In genomic region chr3:188184649-188185048, GRCh38 we compare ENCODE assay signal across 23 cellular contexts. TPM values are rescaled to one million over a fixed set of nuclear protein-coding genes. Genes with fewer than 3 reads are reported as not detected.
DNase-seq lines count a peak whose midpoint lies in the region; ATAC-seq and TF ChIP-seq lines count a peak whose summit lies in the region.
"Had no signal": no experiment of that assay in that cellular context is flagged by ENCODE, and none has a peak within 500 bp of the region (broad histone marks: within the 10 kb centered on the region; RNA-seq: fewer than 3 reads in every experiment).

No MANE protein-coding gene starts in this region.

- H3K9me3 ChIP-seq in heart right ventricle = no peaks in the 10 kb centered on the region
- H3K9me3 ChIP-seq in esophagus muscularis mucosa = no peaks in the 10 kb centered on the region
- H3K9me3 ChIP-seq in uterus = no peaks in the 10 kb centered on the region
- H3K9me3 ChIP-seq: A549, MG63, upper lobe of left lung had no signal

- H3K27me3 Mint-ChIP-seq in osteocyte (ENCODE audit: unreplicated experiment) = no peaks in the 10 kb centered on the region
- H3K27me3 Mint-ChIP-seq: IgD-negative memory B cell; stimulated activated memory B cell treated with anti-CD40 and anti-IgM and Interleukin-4, amounts not matched to agents 10 μg/mL and 1 μg/mL and 100 μg/mL, for 72 hours had no signal

- H3K36me3 Mint-ChIP-seq in osteocyte (ENCODE audit: unreplicated experiment) = peaks cover 3% of the 10 kb centered on the region

- intact Hi-C loops in heart right ventricle (cut with DNase I) (loop anchor here in 1 of 10 donors (2.0 kb wide), 1 partner anchor 74 kb away; no protein-coding TSS in a partner anchor), cardiac septum (cut with DNase I) (no loop called here), esophagus muscularis mucosa (cut with DNase I) (no loop called here), uterus (cut with DNase I; ENCODE audit: low total_unique reads) (no loop called here)

- WGBS in heart right ventricle, 2 donors = 61 to 86% methylated on average over 3 of the region's 3 CpGs
- 80% methylated on average over 3 of the region's 3 CpGs for WGBS in esophagus muscularis mucosa

- H3K4me1 Mint-ChIP-seq in osteocyte (ENCODE audit: unreplicated experiment) = peaks cover 51% of the 10 kb centered on the region

- H3K4me3 ChIP-seq in heart right ventricle (no peak overlapping the region), esophagus muscularis mucosa (no peak overlapping the region), uterus (no peak overlapping the region)
- H3K4me3 ChIP-seq: A549, MG63, upper lobe of left lung had no signal

- no peaks in the 10 kb centered on the region for H3K9me3 Mint-ChIP-seq in osteocyte (ENCODE audit: unreplicated experiment)
- H3K9me3 Mint-ChIP-seq: IgD-negative memory B cell; stimulated activated memory B cell treated with anti-CD40 and anti-IgM and Interleukin-4, amounts not matched to agents 10 μg/mL and 1 μg/mL and 100 μg/mL, for 72 hours had no signal

- H3K36me3 ChIP-seq in heart right ventricle (peaks cover 0 to 24% (median 0%) of the 10 kb centered on the region in 9 donors), esophagus muscularis mucosa (no peaks in the 10 kb centered on the region), uterus (no peaks in the 10 kb centered on the region)
- H3K36me3 ChIP-seq: upper lobe of left lung, WERI-Rb-1 had no signal

- peak in 1 of 8 donors; percentile 15 for ATAC-seq in heart right ventricle
- no peak for ATAC-seq in HG03442 (IDR thresholded peaks at IDR 0.05; ENCODE audit: unreplicated experiment)
- ATAC-seq in GM21786 (IDR thresholded peaks at IDR 0.05; ENCODE audit: unreplicated experiment) = no peak
- ATAC-seq: stimulated activated memory B cell treated with anti-CD40 and anti-IgM and Interleukin-4, amounts not matched to agents 10 μg/mL and 1 μg/mL and 100 μg/mL, for 72 hours had no signal

- H3K27ac ChIP-seq in heart right ventricle (peak overlapping the region in 9 of 10 donors; percentile 16 to 88 (median 72)), esophagus muscularis mucosa (replicated peaks in 1 of 4) (peak overlapping the region; percentile 72 to 99 (median 99)), uterus (peak overlapping the region; percentile 55 to 81)
- H3K27ac ChIP-seq: A549, WERI-Rb-1 had no signal

- TF ChIP-seq CTCF in heart right ventricle (IDR thresholded peaks at IDR 0.05) (no peak), esophagus muscularis mucosa (IDR thresholded peaks at IDR 0.05) (no peak), osteocyte (IDR thresholded peaks at IDR 0.05) (no peak), uterus (IDR thresholded peaks at IDR 0.05) (no peak)

- H3K4me3 Mint-ChIP-seq in osteocyte (ENCODE audit: unreplicated experiment) = no peak overlapping the region
- H3K4me3 Mint-ChIP-seq: IgD-negative memory B cell; stimulated activated memory B cell treated with anti-CD40 and anti-IgM and Interleukin-4, amounts not matched to agents 10 μg/mL and 1 μg/mL and 100 μg/mL, for 72 hours had no signal

- no peak for TF ChIP-seq EP300 in esophagus muscularis mucosa (IDR thresholded peaks at IDR 0.05)

- no peak for TF ChIP-seq POLR2A in esophagus muscularis mucosa (IDR thresholded peaks at IDR 0.05; ENCODE audit: low read depth)
- TF ChIP-seq POLR2A in uterus (IDR thresholded peaks at IDR 0.05) = no peak

- H3K27ac Mint-ChIP-seq in osteocyte (ENCODE audit: unreplicated experiment) = peak overlapping the region; percentile 23

- H3K4me1 ChIP-seq in heart right ventricle (peaks cover 2 to 85% (median 61%) of the 10 kb centered on the region in 9 donors), esophagus muscularis mucosa (peaks cover 42 to 98% (median 96%) of the 10 kb centered on the region in 4 donors), uterus (peaks cover 0 to 4% of the 10 kb centered on the region in 2 donors)

- no peaks in the 10 kb centered on the region for H3K27me3 ChIP-seq in heart right ventricle
- H3K27me3 ChIP-seq in esophagus muscularis mucosa = no peaks in the 10 kb centered on the region
- no peaks in the 10 kb centered on the region for H3K27me3 ChIP-seq in uterus
- H3K27me3 ChIP-seq: MG63, upper lobe of left lung had no signal

- DNase-seq in heart right ventricle (no peak), cardiac septum (ENCODE audit: low spot score) (no peak), esophagus muscularis mucosa (ENCODE audit: extremely low spot score) (no peak), osteocyte (ENCODE audit: extremely low spot score, unreplicated experiment) (no peak), uterus (peak in 1 of 2 donors; percentile 10), NCI-H345 treated with DMSO at 0.1 percent for 48 hours (lab: John Stamatoyannopoulos, UW; ENCODE audit: unreplicated experiment) (no peak)
- DNase-seq: activated CD4-positive, alpha-beta T cell treated with anti-CD3 and anti-CD28 coated beads, Interleukin-2, amount 50 U/mL, for 48 hours; activated naive CD4-positive, alpha-beta T cell treated with Interleukin-2 at 50 U/mL for 16 hours; activated T-cell treated with anti-CD3 and anti-CD28 coated beads for 4 hours; anterior cingulate cortex; C1 segment of cervical spinal cord; hippocampal formation; kidney; MG63; NCI-H1436; NCI-H748 treated with DMSO at 0.1 percent for 48 hours; upper lobe of left lung; WERI-Rb-1 had no signal

RNA-seq across cellular contexts. Expression of gene LPP, which starts 30.7 kb away (rescaled TPM):
- 100 to 1,000 TPM; 116 to 188 (median 148) TPM for total RNA-seq in heart right ventricle
- 10 to 100 TPM in 1 of 2 donors, 1 to 10 TPM in 1; 8.5 to 12.9 TPM for polyA plus RNA-seq in heart right ventricle
- total RNA-seq in cardiac septum = 145 TPM
- 1,000 to 10,000 TPM; 1,872 to 3,079 (median 2,300) TPM for total RNA-seq in esophagus muscularis mucosa
- 184 and 187 TPM in 2 replicates for total RNA-seq in osteocyte
- total RNA-seq in uterus = 1,000 to 10,000 TPM in 1 of 4 donors, 100 to 1,000 TPM in 3; 180 to 1,374 (median 712) TPM
